Comparison of ENCODE assay signal across 8 cellular contexts in genomic region chr19:46542428-46543230, GRCh38. TPM values are rescaled to one million over a fixed set of nuclear protein-coding genes. Genes with fewer than 3 reads are reported as not detected.
DNase-seq lines count a peak whose midpoint lies in the region; ATAC-seq and TF ChIP-seq lines count a peak whose summit lies in the region.

No MANE protein-coding gene starts in this region.

- H3K27ac ChIP-seq in RWPE1 = no peak overlapping the region
- no peak overlapping the region for H3K27ac ChIP-seq in neural progenitor cell

- peak; percentile 57 for ATAC-seq in stimulated activated naive CD8-positive, alpha-beta T cell treated with anti-CD3 and anti-CD28 coated beads, Interleukin-15, amount 100 ng/mL, for 72 hours
- ATAC-seq in HG02870 (IDR thresholded peaks at IDR 0.05; ENCODE audit: unreplicated experiment) = no peak

- no peaks in the 10 kb centered on the region for H3F3A ChIP-seq in neural progenitor cell (ENCODE audit: low read depth)

- H3K27me3 ChIP-seq in MG63 (peaks cover 7% of the 10 kb centered on the region; the same call in 1 of the 2 replicates), neural progenitor cell (no peaks in the 10 kb centered on the region)

- no peaks in the 10 kb centered on the region for H3K36me3 ChIP-seq in MG63
- no peaks in the 10 kb centered on the region for H3K36me3 ChIP-seq in neural progenitor cell

- H3K9ac ChIP-seq in neural progenitor cell = no peak overlapping the region

- no peaks in the 10 kb centered on the region for H4K20me1 ChIP-seq in neural progenitor cell (ENCODE audit: low read depth)

- H3K27ac Mint-ChIP-seq in activated T-helper 1 cell treated with anti-CD3 and anti-CD28 coated beads, Interleukin-12 subunit alpha, Interleukin-12 subunit beta, Interleukin-2, Interleukin-4 antibody, amounts not matched to agents 30 ng/mL and 10 ng/mL and 1 ng/mL, durations not matched to agents 14 hours and 24 hours and 36 hours = no peak overlapping the region
- H3K27ac Mint-ChIP-seq in neural progenitor cell = no peak overlapping the region
- no peak overlapping the region for H3K27ac Mint-ChIP-seq in stimulated activated naive CD8-positive, alpha-beta T cell treated with anti-CD3 and anti-CD28 coated beads, Interleukin-15, amount 100 ng/mL, for 72 hours

- peak; percentile 97 for DNase-seq in DMS53 (lab: John Stamatoyannopoulos, UW)
- peak; percentile 70 for DNase-seq in MG63
- peak; percentile 68 for DNase-seq in RWPE1 (ENCODE audit: low spot score)
- peak; percentile 51 for DNase-seq in activated T-helper 1 cell treated with anti-CD3 and anti-CD28 coated beads, Interleukin-12 subunit alpha, Interleukin-12 subunit beta, Interleukin-2, Interleukin-4 antibody, amounts not matched to agents 30 ng/mL and 10 ng/mL and 1 ng/mL, durations not matched to agents 14 hours and 24 hours and 36 hours (ENCODE audit: low spot score)
- peak; percentile 93 for DNase-seq in fibroblast of pulmonary artery (ENCODE audit: low read depth)
- DNase-seq in neural progenitor cell (ENCODE audit: low spot score) = peak; percentile 97
- peak; percentile 64 to 71 for DNase-seq in stimulated activated naive CD8-positive, alpha-beta T cell treated with anti-CD3 and anti-CD28 coated beads, Interleukin-15, amount 100 ng/mL, for 72 hours

- H3K36me3 Mint-ChIP-seq in activated T-helper 1 cell treated with anti-CD3 and anti-CD28 coated beads, Interleukin-12 subunit alpha, Interleukin-12 subunit beta, Interleukin-2, Interleukin-4 antibody, amounts not matched to agents 30 ng/mL and 10 ng/mL and 1 ng/mL, durations not matched to agents 14 hours and 24 hours and 36 hours (ENCODE audit: low read depth) = no peaks in the 10 kb centered on the region
- H3K36me3 Mint-ChIP-seq in neural progenitor cell = no peaks in the 10 kb centered on the region

- H3K9me3 ChIP-seq in MG63 (no peaks in the 10 kb centered on the region), neural progenitor cell (ENCODE audit: low read depth) (no peaks in the 10 kb centered on the region)

- CTCF ChIA-PET in RWPE1 (lab: Yijun Ruan, JAX) = interaction anchor here (0.5 to 2.1 kb wide), 8 partner anchors 12 to 617 kb away, joined by 3 to 10 read pairs (median 5); no protein-coding TSS in a partner anchor

- H3K27me3 Mint-ChIP-seq in activated T-helper 1 cell treated with anti-CD3 and anti-CD28 coated beads, Interleukin-12 subunit alpha, Interleukin-12 subunit beta, Interleukin-2, Interleukin-4 antibody, amounts not matched to agents 30 ng/mL and 10 ng/mL and 1 ng/mL, durations not matched to agents 14 hours and 24 hours and 36 hours (ENCODE audit: insufficient read depth) = peaks cover 7% of the 10 kb centered on the region
- H3K27me3 Mint-ChIP-seq in neural progenitor cell (ENCODE audit: insufficient read depth, low read depth) = peaks cover 9% of the 10 kb centered on the region
- no peaks in the 10 kb centered on the region for H3K27me3 Mint-ChIP-seq in stimulated activated naive CD8-positive, alpha-beta T cell treated with anti-CD3 and anti-CD28 coated beads, Interleukin-15, amount 100 ng/mL, for 72 hours

- H3K4me3 Mint-ChIP-seq in activated T-helper 1 cell treated with anti-CD3 and anti-CD28 coated beads, Interleukin-12 subunit alpha, Interleukin-12 subunit beta, Interleukin-2, Interleukin-4 antibody, amounts not matched to agents 30 ng/mL and 10 ng/mL and 1 ng/mL, durations not matched to agents 14 hours and 24 hours and 36 hours = no peak overlapping the region
- no peak overlapping the region for H3K4me3 Mint-ChIP-seq in neural progenitor cell
- H3K4me3 Mint-ChIP-seq in stimulated activated naive CD8-positive, alpha-beta T cell treated with anti-CD3 and anti-CD28 coated beads, Interleukin-15, amount 100 ng/mL, for 72 hours = no peak overlapping the region

- intact Hi-C loops in activated T-helper 1 cell treated with anti-CD3 and anti-CD28 coated beads, Interleukin-12 subunit alpha, Interleukin-12 subunit beta, Interleukin-2, Interleukin-4 antibody, amounts not matched to agents 30 ng/mL and 10 ng/mL and 1 ng/mL, durations not matched to agents 14 hours and 24 hours and 36 hours (cut with micrococcal nuclease) = loop anchor here (1.0 kb wide), 2 partner anchors 13 to 26 kb away; no protein-coding TSS in a partner anchor

- no peaks in the 10 kb centered on the region for H3K79me2 ChIP-seq in neural progenitor cell (ENCODE audit: low read depth)

- POLR2A ChIA-PET in RWPE1 (lab: Yijun Ruan, JAX; ENCODE audit: low non-redundant PET) = no interaction called here

- H3K9me3 Mint-ChIP-seq in activated T-helper 1 cell treated with anti-CD3 and anti-CD28 coated beads, Interleukin-12 subunit alpha, Interleukin-12 subunit beta, Interleukin-2, Interleukin-4 antibody, amounts not matched to agents 30 ng/mL and 10 ng/mL and 1 ng/mL, durations not matched to agents 14 hours and 24 hours and 36 hours = no peaks in the 10 kb centered on the region
- H3K9me3 Mint-ChIP-seq in neural progenitor cell = no peaks in the 10 kb centered on the region
- H3K9me3 Mint-ChIP-seq in stimulated activated naive CD8-positive, alpha-beta T cell treated with anti-CD3 and anti-CD28 coated beads, Interleukin-15, amount 100 ng/mL, for 72 hours = no peaks in the 10 kb centered on the region

- no peak overlapping the region for H3K4me2 ChIP-seq in neural progenitor cell

- H3K4me1 Mint-ChIP-seq in activated T-helper 1 cell treated with anti-CD3 and anti-CD28 coated beads, Interleukin-12 subunit alpha, Interleukin-12 subunit beta, Interleukin-2, Interleukin-4 antibody, amounts not matched to agents 30 ng/mL and 10 ng/mL and 1 ng/mL, durations not matched to agents 14 hours and 24 hours and 36 hours (ENCODE audit: low read depth) = peaks cover 9% of the 10 kb centered on the region
- H3K4me1 Mint-ChIP-seq in neural progenitor cell = peaks cover 9% of the 10 kb centered on the region
- peaks cover 13% of the 10 kb centered on the region for H3K4me1 Mint-ChIP-seq in stimulated activated naive CD8-positive, alpha-beta T cell treated with anti-CD3 and anti-CD28 coated beads, Interleukin-15, amount 100 ng/mL, for 72 hours

- no peaks in the 10 kb centered on the region for H3K4me1 ChIP-seq in neural progenitor cell

- H3K4me3 ChIP-seq in MG63 (no peak overlapping the region), fibroblast of pulmonary artery (replicated peaks; ENCODE audit: low read depth, low read length) (no peak overlapping the region), neural progenitor cell (no peak overlapping the region)

- TF ChIP-seq CTCF in RWPE1 (conservative IDR thresholded peaks at IDR 0.05; ENCODE audit: low read depth) = peak; percentile 84
- TF ChIP-seq CTCF in fibroblast of pulmonary artery (IDR thresholded peaks at IDR 0.05; ENCODE audit: low read length, missing control alignments) = peak; percentile 77
- TF ChIP-seq CTCF in neural progenitor cell (IDR thresholded peaks at IDR 0.05) = peak; percentile 89

- no peak overlapping the region for H2AFZ ChIP-seq in neural progenitor cell (replicated peaks)

RNA-seq across cellular contexts. Expression of gene PNMA8B, which starts 47.0 kb away (rescaled TPM):
- not detected in 2 replicates for total RNA-seq in MG63 (2014; rRNA removed; shearing (Covaris generic); ENCODE audit: low replicate concordance)
- not detected in 2 replicates for total RNA-seq in activated T-helper 1 cell treated with anti-CD3 and anti-CD28 coated beads, Interleukin-12 subunit alpha, Interleukin-12 subunit beta, Interleukin-2, Interleukin-4 antibody, amounts not matched to agents 30 ng/mL and 10 ng/mL and 1 ng/mL, durations not matched to agents 14 hours and 24 hours and 36 hours
- 0.09 and 3.9 TPM in 2 replicates for total RNA-seq in neural progenitor cell (ENCODE audit: low replicate concordance)

RNA-seq across cellular contexts. Expression of gene CALM3, which starts 58.5 kb away (rescaled TPM):
- total RNA-seq in MG63 (2014; rRNA removed; shearing (Covaris generic); ENCODE audit: low replicate concordance) = 90.4 and 116 TPM in 2 replicates
- 568 and 578 TPM in 2 replicates for total RNA-seq in activated T-helper 1 cell treated with anti-CD3 and anti-CD28 coated beads, Interleukin-12 subunit alpha, Interleukin-12 subunit beta, Interleukin-2, Interleukin-4 antibody, amounts not matched to agents 30 ng/mL and 10 ng/mL and 1 ng/mL, durations not matched to agents 14 hours and 24 hours and 36 hours
- 373 and 403 TPM in 2 replicates for total RNA-seq in neural progenitor cell (ENCODE audit: low replicate concordance)
